In the genomic region with DNA sequence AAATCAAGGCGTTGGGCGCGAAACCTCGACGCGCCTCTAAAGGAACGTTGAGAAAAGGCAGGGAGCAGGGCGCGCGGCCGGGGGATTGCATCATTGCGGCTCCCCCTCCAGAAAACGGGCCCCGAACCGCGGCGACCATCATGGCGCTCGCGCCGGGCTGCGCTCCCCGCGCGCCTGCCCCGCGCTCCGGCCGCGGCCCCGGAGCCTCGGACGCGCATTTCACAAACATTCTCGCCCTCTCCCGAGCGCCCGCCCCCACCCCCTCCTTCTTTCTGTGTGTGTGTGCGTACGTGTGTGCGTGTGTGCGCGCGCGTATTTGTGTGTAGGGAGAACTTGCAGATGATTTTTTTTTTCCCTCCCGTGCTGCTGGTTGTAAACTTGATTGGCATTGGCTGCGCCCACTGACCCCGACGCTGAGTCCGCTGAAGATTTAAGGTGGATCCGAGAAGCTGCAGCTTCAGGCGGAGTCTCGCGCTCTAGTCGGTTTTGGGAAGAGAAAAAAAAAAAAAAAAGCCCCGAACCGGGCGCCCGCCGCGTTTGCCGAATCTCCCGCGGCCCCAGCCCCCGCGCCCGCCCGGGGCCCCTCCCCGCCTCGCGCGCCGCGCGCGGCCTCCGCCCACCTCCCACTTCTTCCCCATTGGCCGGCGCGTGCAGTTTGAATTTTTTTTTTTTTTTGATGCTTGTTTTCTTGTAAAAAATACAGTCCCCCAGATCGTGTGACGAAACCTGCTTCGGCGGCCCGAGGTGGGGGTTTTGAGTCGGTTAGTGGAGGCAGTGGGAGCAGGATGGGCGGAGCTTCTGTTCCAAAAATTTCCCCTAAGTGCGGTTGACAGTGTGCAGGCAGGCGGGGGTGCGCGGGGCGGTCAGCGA, we compare ENCODE assay signal across 8 cellular contexts. TPM values are rescaled to one million over a fixed set of nuclear protein-coding genes. Genes with fewer than 3 reads are reported as not detected.
DNase-seq lines count a peak whose midpoint lies in the region; ATAC-seq and TF ChIP-seq lines count a peak whose summit lies in the region.

No MANE protein-coding gene starts in this region.

- H3K4me3 ChIP-seq in AG10803 (ENCODE audit: low read length) (peak overlapping the region; percentile 93), kidney epithelial cell (ENCODE audit: low read depth, low read length) (peak overlapping the region; percentile 89)

- H3K27me3 ChIP-seq in kidney epithelial cell (ENCODE audit: control insufficient read depth, insufficient read depth, low read length): no peaks in the 10 kb centered on the region

- no peaks in the 10 kb centered on the region for H3K36me3 ChIP-seq in kidney epithelial cell (ENCODE audit: control insufficient read depth, insufficient read depth, low read length)

- TF ChIP-seq CTCF in AG10803 (conservative IDR thresholded peaks at IDR 0.05; ENCODE audit: low read length) (no peak; the same call in 1 of the 2 replicates), kidney epithelial cell (IDR thresholded peaks at IDR 0.05; ENCODE audit: insufficient read depth, low read length, poor library complexity, severe bottlenecking) (no peak)

- DNase-seq in AG10803 (ENCODE audit: low read depth) (peak; percentile 100), NCI-H345 treated with DMSO at 0.1 percent for 48 hours (lab: John Stamatoyannopoulos, UW; ENCODE audit: unreplicated experiment) (peak; percentile 86), cerebellar nuclear complex (lab: John Stamatoyannopoulos, UW) (peak; percentile 85 to 93), kidney epithelial cell (ENCODE audit: low read depth) (peak; percentile 97)
- peak; percentile 89 for DNase-seq in activated CD4-positive, CD25-positive, alpha-beta regulatory T cell treated with anti-CD3 and anti-CD28 coated beads, Interleukin-2, amount 50 U/mL, for 72 hours
- peak; percentile 96 for DNase-seq in stimulated activated CD4-positive, alpha-beta T cell treated with anti-CD3 and anti-CD28 coated beads, Interleukin-15, amount 100 ng/mL, for 24 hours

- ATAC-seq in GM19035 (IDR thresholded peaks at IDR 0.05; ENCODE audit: unreplicated experiment): peak; percentile 54
- ATAC-seq in HG03342 (IDR thresholded peaks at IDR 0.05; ENCODE audit: unreplicated experiment): peak; percentile 56

RNA-seq across cellular contexts. Expression of a gene that starts 8.2 kb away (rescaled TPM):
- 25.5 and 26.5 TPM in 2 replicates for total RNA-seq in kidney epithelial cell

RNA-seq across cellular contexts. Expression of a gene that starts 29.3 kb away (rescaled TPM):
- total RNA-seq in kidney epithelial cell: 0.27 and 0.84 TPM in 2 replicates

Comparison
In these comparisons a context has a peak if more than half of its experiments do, and no peak if none do; other contexts are left out.
1. Peak in every context shown above with its lines: DNase-seq, ATAC-seq and H3K4me3 ChIP-seq.